Comparison of ENCODE assay signal across 16 cellular contexts in genomic region chr5:126674145-126674544, GRCh38.
DNase-seq lines count a peak whose midpoint lies in the region; ATAC-seq and TF ChIP-seq lines count a peak whose summit lies in the region.
"Had no signal": no experiment of that assay in that cellular context is flagged by ENCODE, and none has a peak within 500 bp of the region (broad histone marks: within the 10 kb centered on the region; RNA-seq: fewer than 3 reads in every experiment).

No MANE protein-coding gene starts in this region.

- intact Hi-C loops in activated naive CD4-positive, alpha-beta T cell treated with anti-CD3 and anti-CD28 coated beads for 36 hours (cut with micrococcal nuclease) = no loop called here

- H3K4me3 ChIP-seq in iPS-20b (ENCODE audit: low read length) (no peak overlapping the region; the same call in 1 of the 2 replicates), MM.1S (ENCODE audit: low read length) (no peak overlapping the region)
- H3K4me3 ChIP-seq: A549, SJCRH30 had no signal

- H3F3A ChIP-seq in MM.1S (ENCODE audit: insufficient read depth, low read length) = no peaks in the 10 kb centered on the region

- H3K27ac Mint-ChIP-seq in HFFc6 (no peak overlapping the region), WTC11 (peak overlapping the region; percentile 96)
- H3K27ac Mint-ChIP-seq in activated naive CD4-positive, alpha-beta T cell treated with anti-CD3 and anti-CD28 coated beads for 36 hours = no peak overlapping the region

- CTCF ChIA-PET in WTC11 (lab: Charles Lee) = interaction anchor here (0.6 to 3.4 kb wide), 9 partner anchors 11 to 623 kb away, joined by 3 to 41 read pairs (median 4); partner anchors contain the start of gene LMNB1
- CTCF ChIA-PET in activated naive CD4-positive, alpha-beta T cell treated with anti-CD3 and anti-CD28 coated beads for 36 hours (lab: Charles Lee) = interaction anchor here (0.6 to 1.2 kb wide), 3 partner anchors 11 to 106 kb away, joined by 4 to 6 read pairs (median 4); no protein-coding TSS in a partner anchor

- H3K9me2 ChIP-seq in MM.1S (replicated peaks; ENCODE audit: insufficient read depth, low read length) = no peaks in the 10 kb centered on the region

- H3K27me3 Mint-ChIP-seq in HFFc6 (ENCODE audit: insufficient read depth) (peaks cover 8% of the 10 kb centered on the region), WTC11 (ENCODE audit: low read depth) (no peaks in the 10 kb centered on the region; the same call in 1 of the 2 replicates)
- H3K27me3 Mint-ChIP-seq in activated naive CD4-positive, alpha-beta T cell treated with anti-CD3 and anti-CD28 coated beads for 36 hours (ENCODE audit: low read depth) = no peaks in the 10 kb centered on the region

- ATAC-seq in WTC11 (peak; percentile 54; the same call in 1 of the 2 replicates), GM21360 (IDR thresholded peaks at IDR 0.05; ENCODE audit: unreplicated experiment) (no peak)
- ATAC-seq: A549, HCT116 had no signal

- DNase-seq in COLO668 (lab: John Stamatoyannopoulos, UW; ENCODE audit: unreplicated experiment) (peak; percentile 5), HFFc6 (no peak), WTC11 (ENCODE audit: low spot score) (peak; percentile 41), MM.1S (no peak)
- no peak for DNase-seq in activated naive CD4-positive, alpha-beta T cell treated with anti-CD3 and anti-CD28 coated beads for 36 hours
- DNase-seq in activated CD8-positive, alpha-beta memory T cell treated with anti-CD3 and anti-CD28 coated beads, Interleukin-2, amount 50 U/mL, for 4 hours = no peak
- DNase-seq: C1 segment of cervical spinal cord, KBM-7, NCI-H1436, NCI-H2029 treated with DMSO at 0.1 percent for 48 hours, NCI-H524 treated with DMSO at 0.1 percent for 48 hours, SJCRH30 had no signal

- H3K36me3 Mint-ChIP-seq in HFFc6 (ENCODE audit: low read depth) = no peaks in the 10 kb centered on the region
- H3K36me3 Mint-ChIP-seq in WTC11 = peaks cover 4% of the 10 kb centered on the region
- no peaks in the 10 kb centered on the region for H3K36me3 Mint-ChIP-seq in activated naive CD4-positive, alpha-beta T cell treated with anti-CD3 and anti-CD28 coated beads for 36 hours (ENCODE audit: low read depth)

- H3K4me1 Mint-ChIP-seq in HFFc6 (ENCODE audit: low read depth) (peaks cover 12% of the 10 kb centered on the region), WTC11 (peaks cover 45% of the 10 kb centered on the region)
- H3K4me1 Mint-ChIP-seq in activated naive CD4-positive, alpha-beta T cell treated with anti-CD3 and anti-CD28 coated beads for 36 hours (ENCODE audit: low read depth) = peaks cover 4% of the 10 kb centered on the region

- H3K27me3 ChIP-seq in iPS-20b (ENCODE audit: insufficient read depth, low read length) (no peaks in the 10 kb centered on the region), MM.1S (replicated peaks; ENCODE audit: insufficient read depth, low read length) (no peaks in the 10 kb centered on the region)
- H3K27me3 ChIP-seq: SJCRH30 had no signal

- H3K9me3 ChIP-seq in iPS-20b (ENCODE audit: insufficient read depth, low read depth, low read length) (no peaks in the 10 kb centered on the region), MM.1S (replicated peaks; ENCODE audit: insufficient read depth, low read length) (no peaks in the 10 kb centered on the region)
- H3K9me3 ChIP-seq: A549 had no signal

- H3K4me1 ChIP-seq in iPS-20b (ENCODE audit: insufficient read depth, low read length) = peaks cover 18% of the 10 kb centered on the region; the same call in 1 of the 2 replicates
- no peaks in the 10 kb centered on the region for H3K4me1 ChIP-seq in MM.1S (ENCODE audit: low read length)
- H3K4me1 ChIP-seq: SJCRH30 had no signal

- H2AFZ ChIP-seq in MM.1S (ENCODE audit: low read length) = no peak overlapping the region

- POLR2A ChIA-PET in WTC11 (lab: Charles Lee) = interaction anchor here (0.6 to 4.1 kb wide), 2 partner anchors 103 to 465 kb away, joined by 3 to 47 read pairs; partner anchors contain the start of gene LMNB1

- H3K27ac ChIP-seq in iPS-20b (ENCODE audit: low read length) = no peak overlapping the region
- no peak overlapping the region for H3K27ac ChIP-seq in MM.1S (ENCODE audit: low read length)
- H3K27ac ChIP-seq: A549, SJCRH30 had no signal

- H3K79me2 ChIP-seq in MM.1S (ENCODE audit: low read length) = no peaks in the 10 kb centered on the region

- no peak for TF ChIP-seq CTCF in HFFc6 (IDR thresholded peaks at IDR 0.05)
- no peak for TF ChIP-seq CTCF in WTC11 (IDR thresholded peaks at IDR 0.05)
- TF ChIP-seq CTCF in MM.1S (IDR thresholded peaks at IDR 0.05; ENCODE audit: low read length) = no peak

- no peak overlapping the region for H3K4me2 ChIP-seq in MM.1S (ENCODE audit: low read depth, low read length)
- H3K4me2 ChIP-seq: A549 had no signal

- peak overlapping the region; percentile 51; the same call in 1 of the 2 replicates for H3K4me3 Mint-ChIP-seq in HFFc6
- peak overlapping the region; percentile 33 for H3K4me3 Mint-ChIP-seq in WTC11
- no peak overlapping the region for H3K4me3 Mint-ChIP-seq in activated naive CD4-positive, alpha-beta T cell treated with anti-CD3 and anti-CD28 coated beads for 36 hours

- H4K20me1 ChIP-seq in MM.1S (ENCODE audit: insufficient read depth, low read length) = no peaks in the 10 kb centered on the region

- H3K9ac ChIP-seq in iPS-20b (ENCODE audit: low read depth, low read length) = peak overlapping the region; percentile 4; the same call in 1 of the 2 replicates
- no peak overlapping the region for H3K9ac ChIP-seq in MM.1S (ENCODE audit: low read length)

- H3K36me3 ChIP-seq in iPS-20b (ENCODE audit: insufficient read depth, low read depth, low read length) = no peaks in the 10 kb centered on the region
- H3K36me3 ChIP-seq in MM.1S (replicated peaks; ENCODE audit: insufficient read depth, low read length) = no peaks in the 10 kb centered on the region
- H3K36me3 ChIP-seq: SJCRH30 had no signal

- H3K9me3 Mint-ChIP-seq in HFFc6 (peaks cover 4% of the 10 kb centered on the region; the same call in 1 of the 2 replicates), WTC11 (peaks cover 4% of the 10 kb centered on the region)
- H3K9me3 Mint-ChIP-seq in activated naive CD4-positive, alpha-beta T cell treated with anti-CD3 and anti-CD28 coated beads for 36 hours = no peaks in the 10 kb centered on the region

TF ChIP-seq in WTC11, 78 proteins besides CTCF, POLR2A, EP300 and RAD21:
- TF ChIP-seq MAX (CRISPR knock-in tag; IDR thresholded peaks at IDR 0.05) (no peak; the same call in 1 of the 2 replicates), ZNF281 (CRISPR knock-in tag; IDR thresholded peaks at IDR 0.05) (0 out of 2 replicates have a peak, but pooled peaks have one; percentile 78)
TF ChIP-seq in WTC11: peak in this region for 1.

Comparison
In these comparisons a context has a peak if more than half of its experiments do, and no peak if none do; other contexts are left out.
1. DNase-seq: peak in COLO668 (single experiment) and WTC11 (single experiment); none in HFFc6 (single experiment), activated naive CD4-positive, alpha-beta T cell treated with anti-CD3 and anti-CD28 coated beads for 36 hours (single experiment), activated CD8-positive, alpha-beta memory T cell treated with anti-CD3 and anti-CD28 coated beads, Interleukin-2, amount 50 U/mL, for 4 hours (single experiment) and MM.1S (single experiment).